In genomic region chr10:119090026-119090808, GRCh38 we compare ENCODE assay signal across 10 cellular contexts. TPM values are rescaled to one million over a fixed set of nuclear protein-coding genes. Genes with fewer than 3 reads are reported as not detected.
DNase-seq lines count a peak whose midpoint lies in the region; ATAC-seq and TF ChIP-seq lines count a peak whose summit lies in the region.
"Had no signal": no experiment of that assay in that cellular context is flagged by ENCODE, and none has a peak within 500 bp of the region (broad histone marks: within the 10 kb centered on the region; RNA-seq: fewer than 3 reads in every experiment).

No MANE protein-coding gene starts in this region.

- H3K4me1 ChIP-seq in KMS-11 (ENCODE audit: low read depth, poor library complexity, severe bottlenecking) = peaks cover 64% of the 10 kb centered on the region
- H3K4me1 ChIP-seq in naive thymus-derived CD4-positive, alpha-beta T cell (ENCODE audit: control insufficient read depth in 2 of 2, insufficient read depth in 2 of 2, low read length in 2 of 2) = peaks cover 22 to 36% of the 10 kb centered on the region in 2 donors

- H3K36me3 Mint-ChIP-seq in activated T-cell treated with anti-CD3 and anti-CD28 coated beads, Interleukin-2, amount 50 U/mL, for 72 hours (ENCODE audit: insufficient read depth in 2 of 2) = peaks cover 0 to 3% of the 10 kb centered on the region in 2 donors
- peaks cover 0 to 16% (median 0%) of the 10 kb centered on the region in 5 donors for H3K36me3 Mint-ChIP-seq in naive thymus-derived CD4-positive, alpha-beta T cell

- no peak for TF ChIP-seq POLR2A in GM18505 (IDR thresholded peaks at IDR 0.05; ENCODE audit: borderline replicate concordance, extremely low read depth, insufficient read depth, insufficient read length)

- no peaks in the 10 kb centered on the region for H3K27me3 ChIP-seq in KMS-11 (ENCODE audit: insufficient read depth, low read depth)
- H3K27me3 ChIP-seq in naive thymus-derived CD4-positive, alpha-beta T cell (ENCODE audit: control insufficient read depth in 2 of 2, insufficient read depth in 2 of 2, low read length in 2 of 2) = no peaks in the 10 kb centered on the region

- H3K27ac Mint-ChIP-seq in activated T-cell treated with anti-CD3 and anti-CD28 coated beads, Interleukin-2, amount 50 U/mL, for 72 hours = peak overlapping the region; percentile 85
- peak overlapping the region; percentile 76 to 96 (median 93) for H3K27ac Mint-ChIP-seq in naive thymus-derived CD4-positive, alpha-beta T cell

- peaks cover 14% of the 10 kb centered on the region for H3K4me1 Mint-ChIP-seq in activated T-cell treated with anti-CD3 and anti-CD28 coated beads, Interleukin-2, amount 50 U/mL, for 72 hours (ENCODE audit: low read depth)
- peaks cover 23 to 51% (median 31%) of the 10 kb centered on the region in 7 donors for H3K4me1 Mint-ChIP-seq in naive thymus-derived CD4-positive, alpha-beta T cell

- H3K27me3 Mint-ChIP-seq in activated T-cell treated with anti-CD3 and anti-CD28 coated beads, Interleukin-2, amount 50 U/mL, for 72 hours (ENCODE audit: low read depth) = no peaks in the 10 kb centered on the region
- H3K27me3 Mint-ChIP-seq in naive thymus-derived CD4-positive, alpha-beta T cell = no peaks in the 10 kb centered on the region

- TF ChIP-seq CTCF in GM12864 (IDR thresholded peaks at IDR 0.05; ENCODE audit: low read depth, low read length, missing control alignments) (no peak), KMS-11 (conservative IDR thresholded peaks at IDR 0.05; ENCODE audit: low read depth, low read length) (no peak)

- DNase-seq in GM12864 (ENCODE audit: low read depth) = peak; percentile 61
- DNase-seq in activated T-cell treated with anti-CD3 and anti-CD28 coated beads, Interleukin-2, amount 50 U/mL, for 72 hours = peak; percentile 56 to 68
- DNase-seq in naive thymus-derived CD4-positive, alpha-beta T cell = peak in 5 of 9 donors; percentile 17 to 49 (median 39)
- DNase-seq in COR-L47 (lab: John Stamatoyannopoulos, UW) = no peak
- DNase-seq: NCI-H524 had no signal

- ATAC-seq in activated T-cell treated with anti-CD3 and anti-CD28 coated beads, Interleukin-2, amount 50 U/mL, for 72 hours (replicated peaks in 1 of 2) = peak; percentile 90 to 95
- peak; percentile 42 for ATAC-seq in naive thymus-derived CD4-positive, alpha-beta T cell
- no peak for ATAC-seq in HG03342 (IDR thresholded peaks at IDR 0.05; ENCODE audit: unreplicated experiment)
- ATAC-seq in GM18858 (IDR thresholded peaks at IDR 0.05; ENCODE audit: unreplicated experiment) = no peak
- ATAC-seq in GM18505 (IDR thresholded peaks at IDR 0.05; ENCODE audit: unreplicated experiment) = no peak
- ATAC-seq: left lobe of liver had no signal

- H2AFZ ChIP-seq in KMS-11 (ENCODE audit: low read depth) = peak overlapping the region; percentile 51; the same call in 1 of the 2 replicates

- POLR2A ChIA-PET in naive thymus-derived CD4-positive, alpha-beta T cell (lab: Charles Lee) = interaction anchor here (1.0 to 2.5 kb wide), 5 partner anchors 8 to 42 kb away, joined by 3 to 12 read pairs (median 6); partner anchors contain the start of gene EIF3A

- H3K79me2 ChIP-seq in KMS-11 (ENCODE audit: insufficient read depth, low read depth) = no peaks in the 10 kb centered on the region

- intact Hi-C loops in naive thymus-derived CD4-positive, alpha-beta T cell (cut with micrococcal nuclease) = no loop called here

- CTCF ChIA-PET in naive thymus-derived CD4-positive, alpha-beta T cell (lab: Charles Lee) = interaction anchor here (1.0 kb wide), 1 partner anchor 11 kb away, joined by 3 read pairs; no protein-coding TSS in a partner anchor

- peak overlapping the region; percentile 58 to 85 for H3K4me3 Mint-ChIP-seq in activated T-cell treated with anti-CD3 and anti-CD28 coated beads, Interleukin-2, amount 50 U/mL, for 72 hours
- H3K4me3 Mint-ChIP-seq in naive thymus-derived CD4-positive, alpha-beta T cell = peak overlapping the region; percentile 47 to 77 (median 67)

- H3K4me3 ChIP-seq in GM12864 (ENCODE audit: low read depth, low read length) (no peak overlapping the region), KMS-11 (IDR thresholded peaks at IDR 0.05; ENCODE audit: insufficient read depth, low read depth, low read length) (no peak overlapping the region)
- peak overlapping the region; percentile 3 for H3K4me3 ChIP-seq in naive thymus-derived CD4-positive, alpha-beta T cell (ENCODE audit: low read length)

- H3K4me2 ChIP-seq in KMS-11 = peak overlapping the region; percentile 70

- peak overlapping the region; percentile 58 for H3K27ac ChIP-seq in KMS-11
- peak overlapping the region; percentile 58 for H3K27ac ChIP-seq in naive thymus-derived CD4-positive, alpha-beta T cell (ENCODE audit: low read depth, low read length)

- no peaks in the 10 kb centered on the region for H3K9me3 Mint-ChIP-seq in activated T-cell treated with anti-CD3 and anti-CD28 coated beads, Interleukin-2, amount 50 U/mL, for 72 hours
- H3K9me3 Mint-ChIP-seq in naive thymus-derived CD4-positive, alpha-beta T cell = peaks cover 0 to 6% (median 0%) of the 10 kb centered on the region in 11 donors

- H3K36me3 ChIP-seq in KMS-11 (ENCODE audit: insufficient read depth) = no peaks in the 10 kb centered on the region
- H3K36me3 ChIP-seq in naive thymus-derived CD4-positive, alpha-beta T cell (ENCODE audit: control insufficient read depth in 2 of 3, insufficient read depth in 3 of 3, low read length in 3 of 3) = no peaks in the 10 kb centered on the region

- peak overlapping the region; percentile 2; the same call in 1 of the 2 replicates for H3K9ac ChIP-seq in KMS-11

- no peaks in the 10 kb centered on the region for H4K20me1 ChIP-seq in KMS-11 (ENCODE audit: insufficient read depth)

- no peaks in the 10 kb centered on the region for H3K9me3 ChIP-seq in naive thymus-derived CD4-positive, alpha-beta T cell (ENCODE audit: control insufficient read depth in 2 of 3, low read length in 3 of 3)

RNA-seq across cellular contexts. Expression of gene EIF3A, which starts 9.6 kb away (rescaled TPM):
- 100 to 1,000 TPM; 160 to 164 TPM for total RNA-seq in activated T-cell treated with anti-CD3 and anti-CD28 coated beads, Interleukin-2, amount 50 U/mL, for 72 hours
- 100 to 1,000 TPM in 2 of 5 experiments, 10 to 100 TPM in 3; 87.8 to 137 (median 96.0) TPM for total RNA-seq in naive thymus-derived CD4-positive, alpha-beta T cell
- 10 to 100 TPM; 40.5 to 60.8 TPM for polyA plus RNA-seq in naive thymus-derived CD4-positive, alpha-beta T cell

RNA-seq across cellular contexts. Expression of gene DENND10, which starts 13.7 kb away (rescaled TPM):
- 10 to 100 TPM; 39.4 to 41.3 TPM for total RNA-seq in activated T-cell treated with anti-CD3 and anti-CD28 coated beads, Interleukin-2, amount 50 U/mL, for 72 hours
- total RNA-seq in naive thymus-derived CD4-positive, alpha-beta T cell = 10 to 100 TPM; 22.1 to 41.7 (median 28.8) TPM
- 10 to 100 TPM; 26.3 to 29.1 TPM for polyA plus RNA-seq in naive thymus-derived CD4-positive, alpha-beta T cell

Comparison
In these comparisons a context has a peak if more than half of its experiments do, and no peak if none do; other contexts are left out.
1. ATAC-seq: peak in activated T-cell treated with anti-CD3 and anti-CD28 coated beads, Interleukin-2, amount 50 U/mL, for 72 hours (2 of 2) and naive thymus-derived CD4-positive, alpha-beta T cell (single experiment); none in HG03342 (single experiment), GM18858 (single experiment) and GM18505 (single experiment).